12 cellular contexts compared by ENCODE assay signal in the genomic region with DNA sequence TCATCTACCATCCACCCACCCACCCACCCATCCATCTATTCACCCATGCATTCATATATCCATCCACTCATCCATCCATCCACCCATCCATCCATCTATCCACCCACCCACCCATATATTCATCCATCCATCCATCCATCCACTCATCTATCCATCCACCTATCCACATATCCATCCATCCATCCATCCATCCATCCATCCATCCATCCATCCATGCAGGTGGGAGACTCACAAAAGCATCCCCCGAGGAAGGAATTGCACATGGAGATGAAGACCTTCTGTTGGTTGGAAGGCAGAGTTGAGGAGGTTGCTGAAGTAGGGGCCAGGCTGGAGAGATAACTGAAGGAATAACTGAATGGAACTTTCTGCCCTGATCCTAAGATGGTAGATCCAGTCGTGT.
"Had no signal": no experiment of that assay in that cellular context is flagged by ENCODE, and none has a peak within 500 bp of the region (broad histone marks: within the 10 kb centered on the region; RNA-seq: fewer than 3 reads in every experiment).

No MANE protein-coding gene starts in this region.

- H3K27ac ChIP-seq: hepatocyte, SK-N-MC had no signal

- ATAC-seq: gastrocnemius medialis; left lung; sciatic nerve; stimulated activated naive CD8-positive, alpha-beta T cell treated with anti-CD3 and anti-CD28 coated beads, Interleukin-15, amount 100 ng/mL, for 72 hours; upper lobe of right lung; WTC11 had no signal

- H3K9me3 ChIP-seq: gastrocnemius medialis, left lung, spleen, upper lobe of right lung had no signal

- H3K27me3 Mint-ChIP-seq: stimulated activated naive CD8-positive, alpha-beta T cell treated with anti-CD3 and anti-CD28 coated beads, Interleukin-15, amount 100 ng/mL, for 72 hours had no signal

- DNase-seq: activated CD4-positive, alpha-beta T cell treated with anti-CD3 and anti-CD28 coated beads for 48 hours; activated CD8-positive, alpha-beta memory T cell treated with anti-CD3 and anti-CD28 coated beads for 24 hours; gastrocnemius medialis; stimulated activated naive CD8-positive, alpha-beta T cell treated with anti-CD3 and anti-CD28 coated beads, Interleukin-15, amount 100 ng/mL, for 72 hours; upper lobe of right lung had no signal

- H3K4me3 ChIP-seq: gastrocnemius medialis, hepatocyte, left lung, SK-N-MC, upper lobe of right lung had no signal

- H3K27ac Mint-ChIP-seq: activated T-helper 1 cell treated with anti-CD3 and anti-CD28 coated beads, Interleukin-12 subunit alpha, Interleukin-12 subunit beta, Interleukin-2, Interleukin-4 antibody, amounts not matched to agents 30 ng/mL and 10 ng/mL and 1 ng/mL, durations not matched to agents 14 hours and 24 hours and 36 hours; stimulated activated naive CD8-positive, alpha-beta T cell treated with anti-CD3 and anti-CD28 coated beads, Interleukin-15, amount 100 ng/mL, for 72 hours; WTC11 had no signal

- H3K27me3 ChIP-seq: gastrocnemius medialis, hepatocyte, left lung, spleen, upper lobe of right lung had no signal

- H3K4me3 Mint-ChIP-seq: activated T-helper 1 cell treated with anti-CD3 and anti-CD28 coated beads, Interleukin-12 subunit alpha, Interleukin-12 subunit beta, Interleukin-2, Interleukin-4 antibody, amounts not matched to agents 30 ng/mL and 10 ng/mL and 1 ng/mL, durations not matched to agents 14 hours and 24 hours and 36 hours; stimulated activated naive CD8-positive, alpha-beta T cell treated with anti-CD3 and anti-CD28 coated beads, Interleukin-15, amount 100 ng/mL, for 72 hours; WTC11 had no signal

- H3K36me3 ChIP-seq: gastrocnemius medialis had no signal

- H3K9me3 Mint-ChIP-seq: activated T-helper 1 cell treated with anti-CD3 and anti-CD28 coated beads, Interleukin-12 subunit alpha, Interleukin-12 subunit beta, Interleukin-2, Interleukin-4 antibody, amounts not matched to agents 30 ng/mL and 10 ng/mL and 1 ng/mL, durations not matched to agents 14 hours and 24 hours and 36 hours; stimulated activated naive CD8-positive, alpha-beta T cell treated with anti-CD3 and anti-CD28 coated beads, Interleukin-15, amount 100 ng/mL, for 72 hours; WTC11 had no signal
